Comparison of ENCODE assay signal across 1 cellular context in genomic region chr19:45681391-45682015, GRCh38.
TF ChIP-seq lines count a peak whose summit lies in the region.

No MANE protein-coding gene starts in this region.

TF ChIP-seq in K562, 482 proteins besides CTCF, POLR2A, EP300 and RAD21 (continued from another document and continues in another):
- TF ChIP-seq ZNF280B (CRISPR knock-in tag; IDR thresholded peaks at IDR 0.05) (no peak), ZNF79 (CRISPR knock-in tag; IDR thresholded peaks at IDR 0.05; ENCODE audit: low read depth) (no peak), ZNF511 (CRISPR knock-in tag; IDR thresholded peaks at IDR 0.05) (no peak; the same call in 1 of the 2 replicates), MAFF (IDR thresholded peaks at IDR 0.05; ENCODE audit: low read length) (no peak), AFF1 (IDR thresholded peaks at IDR 0.05; ENCODE audit: low read depth in 1 of 2, partially characterized antibody in 2 of 2) (no peak), TOE1 (IDR thresholded peaks at IDR 0.05; ENCODE audit: borderline replicate concordance) (peak; percentile 61; the same call in 1 of the 2 replicates), TOE1 (CRISPR knock-in tag; IDR thresholded peaks at IDR 0.05; ENCODE audit: borderline replicate concordance, low read depth) (no peak), ARID4B (CRISPR knock-in tag; IDR thresholded peaks at IDR 0.05) (peak; percentile 40; the same call in 1 of the 2 replicates), SMARCC2 (IDR thresholded peaks at IDR 0.05; ENCODE audit: low read depth) (no peak), NR4A1 (CRISPR knock-in tag; IDR thresholded peaks at IDR 0.05) (no peak), NR4A1 (tag; IDR thresholded peaks at IDR 0.05) (no peak), NR2F6 (CRISPR knock-in tag; IDR thresholded peaks at IDR 0.05) (no peak), ZSCAN32 (CRISPR knock-in tag; IDR thresholded peaks at IDR 0.05) (no peak), ZNF407 (IDR thresholded peaks at IDR 0.05; ENCODE audit: low read depth) (no peak), MEF2D (tag; conservative IDR thresholded peaks at IDR 0.05; ENCODE audit: low read depth) (no peak), ELF2 (CRISPR knock-in tag; IDR thresholded peaks at IDR 0.05) (peak; percentile 40; the same call in 1 of the 2 replicates), MXD1 (CRISPR knock-in tag; IDR thresholded peaks at IDR 0.05; ENCODE audit: borderline replicate concordance, poor library complexity, severe bottlenecking) (no peak), CBFA2T3 (IDR thresholded peaks at IDR 0.05) (no peak), BCLAF1 (IDR thresholded peaks at IDR 0.05; ENCODE audit: borderline replicate concordance in 1 of 2, control insufficient read depth in 1 of 2, low read depth in 2 of 2, low read length in 1 of 2) (no peak), SMAD4 (CRISPR knock-in tag; conservative IDR thresholded peaks at IDR 0.05) (peak; percentile 71), PCBP2 (IDR thresholded peaks at IDR 0.05; ENCODE audit: low read depth, low read length, poor library complexity, severe bottlenecking) (no peak), ZNF253 (CRISPR knock-in tag; conservative IDR thresholded peaks at IDR 0.05) (no peak), CGGBP1 (CRISPR knock-in tag; IDR thresholded peaks at IDR 0.05) (no peak), ZNF146 (CRISPR knock-in tag; IDR thresholded peaks at IDR 0.05; ENCODE audit: unreplicated experiment) (no peak), E4F1 (CRISPR knock-in tag; IDR thresholded peaks at IDR 0.05; ENCODE audit: borderline replicate concordance) (no peak), TARDBP (IDR thresholded peaks at IDR 0.05) (no peak), ZNF140 (CRISPR knock-in tag; IDR thresholded peaks at IDR 0.05) (no peak), EWSR1 (IDR thresholded peaks at IDR 0.05; ENCODE audit: borderline replicate concordance, low read depth, partially characterized antibody) (no peak), DDX20 (tag; IDR thresholded peaks at IDR 0.05; ENCODE audit: low read depth) (no peak), SAFB (IDR thresholded peaks at IDR 0.05; ENCODE audit: borderline replicate concordance, low read depth, low read length) (no peak)
